ENCODE assay signal across 11 cellular contexts in the genomic region with DNA sequence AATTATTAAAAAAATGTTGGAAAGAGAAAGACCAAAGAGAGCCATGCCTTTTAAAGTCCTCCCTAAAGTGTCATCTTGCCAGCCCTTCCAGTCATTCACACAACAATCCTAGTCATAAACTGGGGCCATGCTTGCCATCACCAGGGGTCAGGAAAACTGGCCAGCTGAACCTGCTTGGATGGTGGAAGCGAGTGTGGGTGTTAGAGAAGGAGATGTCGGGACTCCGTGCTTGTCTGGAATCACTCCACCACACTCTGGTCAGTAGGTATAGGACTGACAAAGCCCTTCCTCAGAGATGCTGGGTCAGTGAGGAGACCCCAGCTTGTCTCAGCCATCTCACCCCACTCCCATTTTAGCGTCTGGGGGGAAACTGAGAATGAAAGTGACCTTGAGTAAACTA. TPM values are rescaled to one million over a fixed set of nuclear protein-coding genes. Genes with fewer than 3 reads are reported as not detected.
DNase-seq lines count a peak whose midpoint lies in the region; ATAC-seq and TF ChIP-seq lines count a peak whose summit lies in the region.
"Had no signal": no experiment of that assay in that cellular context is flagged by ENCODE, and none has a peak within 500 bp of the region (broad histone marks: within the 10 kb centered on the region; RNA-seq: fewer than 3 reads in every experiment).

No MANE protein-coding gene starts in this region.

- CTCF ChIA-PET in WTC11 (lab: Charles Lee): interaction anchor here (0.7 to 1.9 kb wide), 3 partner anchors 8 to 136 kb away, joined by 3 to 8 read pairs (median 6); a partner anchor contains a TSS

- H3K27ac Mint-ChIP-seq in WTC11: no peak overlapping the region

- H3K4me3 ChIP-seq in heart right ventricle: peak overlapping the region in 2 of 10 donors; percentile 2 to 9
- H3K4me3 ChIP-seq in psoas muscle: no peak overlapping the region

- 22 to 43% methylated on average over 4 of the region's 4 CpGs for WGBS in heart right ventricle, 2 donors
- 31 to 41% (median 39%) methylated on average over 4 of the region's 4 CpGs for WGBS in psoas muscle, 3 donors

- H3K36me3 ChIP-seq in heart right ventricle (no peaks in the 10 kb centered on the region), psoas muscle (ENCODE audit: insufficient read depth in 1 of 2, low read depth in 1 of 2) (no peaks in the 10 kb centered on the region)

- peaks cover 11% of the 10 kb centered on the region for H3K4me1 Mint-ChIP-seq in WTC11

- DNase-seq in Right ventricle myocardium superior (no peak), Right ventricle myocardium inferior (ENCODE audit: missing footprints) (no peak), heart right ventricle (no peak), psoas muscle (no peak), WTC11 (ENCODE audit: low spot score) (no peak), DMS53 treated with DMSO at 0.1 percent for 48 hours (lab: John Stamatoyannopoulos, UW; ENCODE audit: unreplicated experiment) (no peak), NCI-H226 (no peak), GM03348 (ENCODE audit: low spot score) (no peak)
- DNase-seq: activated CD8-positive, alpha-beta memory T cell treated with anti-CD3 and anti-CD28 coated beads for 24 hours had no signal

- H3K4me1 ChIP-seq in heart right ventricle (peaks cover 6 to 29% (median 20%) of the 10 kb centered on the region in 9 donors), psoas muscle (no peaks in the 10 kb centered on the region)

- peaks cover 33% of the 10 kb centered on the region for H3K27me3 Mint-ChIP-seq in WTC11 (ENCODE audit: low read depth)

- peak; percentile 13 for ATAC-seq in Right ventricle myocardium superior (ENCODE audit: poor library complexity)
- no peak for ATAC-seq in Right ventricle myocardium inferior
- peak in 6 of 8 donors; percentile 11 to 32 (median 25) for ATAC-seq in heart right ventricle
- ATAC-seq in psoas muscle: peak in 1 of 4 donors; percentile 10
- no peak for ATAC-seq in WTC11

- intact Hi-C loops in Right ventricle myocardium superior (cut with DNase I) (no loop called here), Right ventricle myocardium inferior (cut with DNase I) (no loop called here), heart right ventricle (cut with DNase I) (loop anchor here in 2 of 10 donors (5.0 to 10.0 kb wide), 2 partner anchors 34 to 161 kb away; no protein-coding TSS in a partner anchor), psoas muscle (cut with DNase I) (no loop called here)

- H3K36me3 Mint-ChIP-seq in WTC11: no peaks in the 10 kb centered on the region

- POLR2A ChIA-PET in WTC11 (lab: Charles Lee): no interaction called here

- H3K27me3 ChIP-seq in heart right ventricle (peaks cover 0 to 38% (median 0%) of the 10 kb centered on the region in 7 donors), psoas muscle (ENCODE audit: insufficient read depth in 3 of 3, low read length in 2 of 3) (peaks cover 0 to 32% (median 6%) of the 10 kb centered on the region in 3 donors)

- TF ChIP-seq CTCF in heart right ventricle (IDR thresholded peaks at IDR 0.05): no peak
- TF ChIP-seq CTCF in psoas muscle (IDR thresholded peaks at IDR 0.05): no peak
- TF ChIP-seq CTCF in WTC11 (IDR thresholded peaks at IDR 0.05): no peak

- H3K27ac ChIP-seq in heart right ventricle: peak overlapping the region in 9 of 10 donors; percentile 33 to 76 (median 65)
- H3K27ac ChIP-seq in psoas muscle: peak overlapping the region; percentile 11

- no peaks in the 10 kb centered on the region for H3K9me3 Mint-ChIP-seq in WTC11

- H3K9me3 ChIP-seq in heart right ventricle (no peaks in the 10 kb centered on the region), psoas muscle (no peaks in the 10 kb centered on the region)

- no peak overlapping the region for H3K4me3 Mint-ChIP-seq in WTC11

TF ChIP-seq in WTC11, 78 proteins besides CTCF, POLR2A, EP300 and RAD21:
- TF ChIP-seq NFATC4 (CRISPR knock-in tag; IDR thresholded peaks at IDR 0.05) (no peak), JAZF1 (CRISPR knock-in tag; IDR thresholded peaks at IDR 0.05) (no peak), ZNF671 (CRISPR knock-in tag; IDR thresholded peaks at IDR 0.05) (no peak)

RNA-seq across cellular contexts. Expression of a gene that starts 3.3 kb away (rescaled TPM):
- total RNA-seq in Right ventricle myocardium superior (1.6 TPM), Right ventricle myocardium inferior (1.4 TPM), heart right ventricle (1 to 10 TPM in 3 of 10 donors, under 1 TPM in 6, not detected in 1; 0.24 to 1.7 (median 0.77) TPM), psoas muscle (1 to 10 TPM in 1 of 4 donors, under 1 TPM in 3; 0.28 to 2.2 (median 0.58) TPM), WTC11 (2021) (1.1 to 1.3 TPM (median 1.2 TPM) in 3 replicates)
- polyA plus RNA-seq in heart right ventricle (1 to 10 TPM; 3.0 to 6.3 TPM), psoas muscle (under 1 TPM; 0.56 to 0.79 (median 0.61) TPM)
- total RNA-seq: dermis microvascular lymphatic vessel endothelial cell, occipital lobe had no signal

RNA-seq across cellular contexts. Expression of a gene that starts 14.7 kb away (rescaled TPM):
- total RNA-seq in Right ventricle myocardium superior (15.9 TPM), Right ventricle myocardium inferior (14.6 TPM), heart right ventricle (10 to 100 TPM in 9 of 10 donors, 1 to 10 TPM in 1; 9.3 to 25.4 (median 13.3) TPM), psoas muscle (10 to 100 TPM; 30.6 to 77.5 (median 69.6) TPM), WTC11 (2021) (37.1 to 50.1 TPM (median 38.2 TPM) in 3 replicates)
- polyA plus RNA-seq in heart right ventricle (10 to 100 TPM; 24.1 to 34.5 TPM), psoas muscle (100 to 1,000 TPM in 2 of 3 donors, 10 to 100 TPM in 1; 55.0 to 110 (median 103) TPM)

RNA-seq across cellular contexts. Expression of a gene that starts 24.4 kb away (rescaled TPM):
- total RNA-seq in Right ventricle myocardium superior (115 TPM), Right ventricle myocardium inferior (116 TPM), heart right ventricle (100 to 1,000 TPM in 9 of 10 donors, 10 to 100 TPM in 1; 93.1 to 134 (median 112) TPM), psoas muscle (10 to 100 TPM; 44.3 to 77.5 (median 70.8) TPM), WTC11 (2021) (81.6 to 98.1 TPM (median 92.8 TPM) in 3 replicates)
- polyA plus RNA-seq in heart right ventricle (100 to 1,000 TPM in 1 of 2 donors, 10 to 100 TPM in 1; 59.8 to 103 TPM), psoas muscle (10 to 100 TPM; 62.6 to 74.4 (median 67.5) TPM)

RNA-seq across cellular contexts. Expression of a gene that starts 26.0 kb away (rescaled TPM):
- total RNA-seq in Right ventricle myocardium superior (0.46 TPM), Right ventricle myocardium inferior (0.35 TPM), heart right ventricle (under 1 TPM in 6 of 10 donors, not detected in 4; 0.14 to 0.52 (median 0.24) TPM), psoas muscle (under 1 TPM in 2 of 4 donors, not detected in 2; 0.27 to 0.36 TPM), WTC11 (2021) (2.5 to 3.7 TPM (median 3.6 TPM) in 3 replicates)
- polyA plus RNA-seq in heart right ventricle (under 1 TPM; 0.20 to 0.29 TPM), psoas muscle (under 1 TPM in 2 of 3 donors, not detected in 1; 0.06 to 0.08 TPM)
- total RNA-seq: dermis microvascular lymphatic vessel endothelial cell had no signal

RNA-seq across cellular contexts. Expression of a gene that starts 36.4 kb away (rescaled TPM):
- total RNA-seq in Right ventricle myocardium superior: not detected
- not detected for total RNA-seq in Right ventricle myocardium inferior
- under 1 TPM in 1 of 10 donors, not detected in 9; 0.21 TPM for total RNA-seq in heart right ventricle
- under 1 TPM in 1 of 2 donors, not detected in 1; 0.03 TPM for polyA plus RNA-seq in heart right ventricle
- total RNA-seq in psoas muscle: under 1 TPM in 1 of 4 donors, not detected in 3; 0.69 TPM
- under 1 TPM in 2 of 3 donors, not detected in 1; 0.12 to 0.13 TPM for polyA plus RNA-seq in psoas muscle
- total RNA-seq in WTC11 (2021): 0.09 to 0.20 TPM (median 0.11 TPM) in 3 replicates
- total RNA-seq: dermis microvascular lymphatic vessel endothelial cell, occipital lobe had no signal

Comparison
In these comparisons a context has a peak if more than half of its experiments do, and no peak if none do; other contexts are left out.
1. ATAC-seq: peak in Right ventricle myocardium superior (single experiment) and heart right ventricle (6 of 8); none in Right ventricle myocardium inferior (single experiment) and WTC11 (single experiment).